In genomic region chrX:150757371-150757770, GRCh38 we compare ENCODE assay signal across 24 cellular contexts.
"Had no signal": no experiment of that assay in that cellular context is flagged by ENCODE, and none has a peak within 500 bp of the region (broad histone marks: within the 10 kb centered on the region; RNA-seq: fewer than 3 reads in every experiment).

No MANE protein-coding gene starts in this region.

- H3K9me3 Mint-ChIP-seq: immature natural killer cell; natural killer cell treated with Interleukin-12 subunit alpha and Interleukin-12 subunit beta and Interleukin-15 and Interleukin-18, amount 100 ng/mL, for 72 hours; stimulated activated naive CD8-positive, alpha-beta T cell treated with anti-CD3 and anti-CD28 coated beads, Interleukin-15, amount 100 ng/mL, for 72 hours had no signal

- H3K9me3 ChIP-seq: esophagus squamous epithelium, lower lobe of right lung, prostate gland, sigmoid colon, suprapubic skin, transverse colon, upper lobe of right lung, uterus had no signal

- H3K4me3 Mint-ChIP-seq: immature natural killer cell; natural killer cell treated with Interleukin-12 subunit alpha and Interleukin-12 subunit beta and Interleukin-15 and Interleukin-18, amount 100 ng/mL, for 72 hours; neural progenitor cell; stimulated activated naive CD8-positive, alpha-beta T cell treated with anti-CD3 and anti-CD28 coated beads, Interleukin-15, amount 100 ng/mL, for 72 hours had no signal

- ATAC-seq: left ventricle myocardium superior; lower lobe of right lung; natural killer cell treated with Interleukin-12 subunit alpha and Interleukin-12 subunit beta and Interleukin-15 and Interleukin-18, amount 100 ng/mL, for 72 hours; right cardiac atrium; stimulated activated naive CD8-positive, alpha-beta T cell treated with anti-CD3 and anti-CD28 coated beads, Interleukin-15, amount 100 ng/mL, for 72 hours; upper lobe of right lung had no signal

- DNase-seq: dermis blood vessel endothelial cell; effector memory CD4-positive, alpha-beta T cell; erythroblast; esophagus squamous epithelium; hypothalamus; immature natural killer cell; islet precursor cell; kidney glomerular epithelial cell; left ventricle myocardium superior; lower lobe of right lung; right cardiac atrium; sigmoid colon; stimulated activated CD4-positive, alpha-beta T cell treated with anti-CD3 and anti-CD28 coated beads, Interleukin-2, amount 100 ng/mL, for 24 hours; stimulated activated CD4-positive, alpha-beta T cell treated with anti-CD3 and anti-CD28 coated beads, Interleukin-4, amount 100 ng/mL, for 4 hours; stimulated activated naive CD4-positive, alpha-beta T cell; stimulated activated naive CD8-positive, alpha-beta T cell treated with anti-CD3 and anti-CD28 coated beads, Interleukin-15, amount 100 ng/mL, for 72 hours; transverse colon; upper lobe of right lung; uterus had no signal

- H3K4me3 ChIP-seq: coronary artery, esophagus squamous epithelium, lower lobe of right lung, neural progenitor cell, prostate gland, sigmoid colon, suprapubic skin, transverse colon, upper lobe of right lung, uterus had no signal

- H3K36me3 ChIP-seq: neural progenitor cell, prostate gland, transverse colon, upper lobe of right lung, uterus had no signal

- H3K27ac ChIP-seq: coronary artery, esophagus squamous epithelium, lower lobe of right lung, neural progenitor cell, prostate gland, sigmoid colon, suprapubic skin, transverse colon, upper lobe of right lung, uterus had no signal

- H3K9ac ChIP-seq: neural progenitor cell had no signal

- H3K4me1 ChIP-seq: esophagus squamous epithelium, lower lobe of right lung, neural progenitor cell, prostate gland, sigmoid colon, suprapubic skin, transverse colon, upper lobe of right lung, uterus had no signal

- H3K27me3 ChIP-seq: esophagus squamous epithelium, neural progenitor cell, sigmoid colon, suprapubic skin, transverse colon, upper lobe of right lung, uterus had no signal

- H3K27ac Mint-ChIP-seq: neural progenitor cell had no signal

- H3K4me1 Mint-ChIP-seq: neural progenitor cell; stimulated activated naive CD8-positive, alpha-beta T cell treated with anti-CD3 and anti-CD28 coated beads, Interleukin-15, amount 100 ng/mL, for 72 hours had no signal

- H3K27me3 Mint-ChIP-seq: natural killer cell treated with Interleukin-12 subunit alpha and Interleukin-12 subunit beta and Interleukin-15 and Interleukin-18, amount 100 ng/mL, for 72 hours; stimulated activated naive CD8-positive, alpha-beta T cell treated with anti-CD3 and anti-CD28 coated beads, Interleukin-15, amount 100 ng/mL, for 72 hours had no signal
